8 cellular contexts compared by ENCODE assay signal in the genomic region with DNA sequence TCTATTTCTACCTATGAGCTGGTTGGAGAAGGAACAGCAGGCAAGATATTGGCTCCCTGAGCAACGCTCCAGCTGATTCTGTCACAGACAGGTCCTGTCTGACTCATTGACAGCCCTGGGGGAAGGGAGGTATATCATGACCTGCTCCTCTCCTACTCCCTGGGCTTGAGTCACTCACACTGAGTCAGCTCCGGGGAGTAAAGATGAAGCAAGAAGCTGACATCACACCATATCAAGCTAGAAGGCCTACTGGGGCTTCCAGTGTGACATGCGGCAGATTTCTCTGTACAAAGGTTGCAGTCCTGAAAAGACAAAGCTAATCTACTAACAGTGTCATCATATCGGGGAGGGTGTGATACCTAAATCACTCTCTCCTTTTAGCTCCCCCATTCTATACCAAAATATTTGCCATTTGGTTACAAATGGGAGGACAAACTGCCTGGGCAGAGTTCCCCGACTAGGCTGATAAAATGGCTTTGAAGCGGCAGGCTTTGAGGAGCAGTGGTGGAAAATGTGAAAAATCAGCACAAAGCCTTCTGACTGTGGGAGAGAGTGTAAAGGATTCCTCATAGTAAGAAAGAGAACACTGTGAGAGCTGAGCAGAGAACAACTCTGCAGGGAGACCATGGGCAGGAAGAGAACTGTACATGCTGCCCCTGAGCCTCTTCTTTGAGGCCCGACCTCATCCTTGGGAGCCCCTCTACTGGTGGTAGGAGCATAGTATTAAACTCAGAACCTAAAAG. TPM values are rescaled to one million over a fixed set of nuclear protein-coding genes. Genes with fewer than 3 reads are reported as not detected.
DNase-seq lines count a peak whose midpoint lies in the region; ATAC-seq lines count a peak whose summit lies in the region.

No MANE protein-coding gene starts in this region.

- H3K4me3 ChIP-seq in endocrine pancreas (ENCODE audit: control insufficient read depth, insufficient read depth, low read length) = peak overlapping the region; percentile 10

- H3K27me3 ChIP-seq in endocrine pancreas (ENCODE audit: control insufficient read depth, insufficient read depth, low read length) = no peaks in the 10 kb centered on the region

- H3K36me3 Mint-ChIP-seq in IgD-negative memory B cell = peaks cover 3% of the 10 kb centered on the region
- H3K36me3 Mint-ChIP-seq in activated CD8-positive, alpha-beta T cell treated with anti-CD3 and anti-CD28 coated beads, Interleukin-2, amount 10 ng/mL, durations not matched to agents 7 days and 5 days (ENCODE audit: low read depth) = peaks cover 51% of the 10 kb centered on the region
- peaks cover 0 to 87% (median 9%) of the 10 kb centered on the region in 3 donors for H3K36me3 Mint-ChIP-seq in naive thymus-derived CD8-positive, alpha-beta T cell
- peaks cover 75% of the 10 kb centered on the region for H3K36me3 Mint-ChIP-seq in stimulated activated memory B cell treated with anti-CD40 and anti-IgM and Interleukin-4, amounts not matched to agents 10 μg/mL and 1 μg/mL and 100 μg/mL, for 72 hours

- peak; percentile 80 for ATAC-seq in activated CD8-positive, alpha-beta T cell treated with anti-CD3 and anti-CD28 coated beads, Interleukin-2, amount 10 ng/mL, durations not matched to agents 7 days and 5 days
- ATAC-seq in naive thymus-derived CD8-positive, alpha-beta T cell = peak; percentile 42 to 78
- ATAC-seq in stimulated activated memory B cell treated with anti-CD40 and anti-IgM and Interleukin-4, amounts not matched to agents 10 μg/mL and 1 μg/mL and 100 μg/mL, for 72 hours = peak; percentile 77
- no peak for ATAC-seq in HG03196 (IDR thresholded peaks at IDR 0.05; ENCODE audit: unreplicated experiment)

- no peak overlapping the region for H3K4me3 Mint-ChIP-seq in IgD-negative memory B cell
- no peak overlapping the region for H3K4me3 Mint-ChIP-seq in activated CD8-positive, alpha-beta T cell treated with anti-CD3 and anti-CD28 coated beads, Interleukin-2, amount 10 ng/mL, durations not matched to agents 7 days and 5 days
- peak overlapping the region in 2 of 10 donors; percentile 1 to 16 for H3K4me3 Mint-ChIP-seq in naive thymus-derived CD8-positive, alpha-beta T cell
- no peak overlapping the region for H3K4me3 Mint-ChIP-seq in stimulated activated memory B cell treated with anti-CD40 and anti-IgM and Interleukin-4, amounts not matched to agents 10 μg/mL and 1 μg/mL and 100 μg/mL, for 72 hours

- POLR2A ChIA-PET in activated CD8-positive, alpha-beta T cell treated with anti-CD3 and anti-CD28 coated beads, Interleukin-2, amount 10 ng/mL, durations not matched to agents 7 days and 5 days (lab: Charles Lee) = interaction anchor here (0.6 to 2.4 kb wide), 6 partner anchors 15 to 151 kb away, joined by 3 to 17 read pairs (median 4); partner anchors contain the start of genes PI4KB and RFX5
- POLR2A ChIA-PET in naive thymus-derived CD8-positive, alpha-beta T cell (lab: Charles Lee) = interaction anchor here (1.2 kb wide), 1 partner anchor 16 kb away, joined by 3 read pairs; no protein-coding TSS in a partner anchor

- H3K27ac Mint-ChIP-seq in IgD-negative memory B cell = peak overlapping the region; percentile 14 to 74 (median 72)
- peak overlapping the region; percentile 43 for H3K27ac Mint-ChIP-seq in activated CD8-positive, alpha-beta T cell treated with anti-CD3 and anti-CD28 coated beads, Interleukin-2, amount 10 ng/mL, durations not matched to agents 7 days and 5 days
- peak overlapping the region; percentile 3 to 79 (median 67) for H3K27ac Mint-ChIP-seq in naive thymus-derived CD8-positive, alpha-beta T cell
- H3K27ac Mint-ChIP-seq in stimulated activated memory B cell treated with anti-CD40 and anti-IgM and Interleukin-4, amounts not matched to agents 10 μg/mL and 1 μg/mL and 100 μg/mL, for 72 hours = peak overlapping the region; percentile 54

- CTCF ChIA-PET in activated CD8-positive, alpha-beta T cell treated with anti-CD3 and anti-CD28 coated beads, Interleukin-2, amount 10 ng/mL, durations not matched to agents 7 days and 5 days (lab: Charles Lee) = interaction anchor here (0.8 to 6.5 kb wide), 10 partner anchors 9 to 212 kb away, joined by 3 to 56 read pairs (median 4); partner anchors contain the start of gene PI4KB

- peak overlapping the region; percentile 52 for H3K9ac ChIP-seq in endocrine pancreas (ENCODE audit: control insufficient read depth, insufficient read depth, low read length)

- peaks cover 19% of the 10 kb centered on the region for H3K4me1 ChIP-seq in endocrine pancreas (ENCODE audit: control insufficient read depth, insufficient read depth, low read length)

- peak; percentile 75 for DNase-seq in 8988T
- peak; percentile 61 for DNase-seq in activated CD8-positive, alpha-beta T cell treated with anti-CD3 and anti-CD28 coated beads, Interleukin-2, amount 10 ng/mL, durations not matched to agents 7 days and 5 days
- peak in 1 of 10 donors; percentile 58 for DNase-seq in naive thymus-derived CD8-positive, alpha-beta T cell
- DNase-seq in NCI-H446 (lab: John Stamatoyannopoulos, UW) = no peak

- H3K36me3 ChIP-seq in endocrine pancreas (ENCODE audit: control insufficient read depth, insufficient read depth, low read length) = peaks cover 12% of the 10 kb centered on the region

- no peaks in the 10 kb centered on the region for H3K9me3 ChIP-seq in endocrine pancreas (ENCODE audit: control insufficient read depth, low read length)

- no peaks in the 10 kb centered on the region for H3K9me3 Mint-ChIP-seq in IgD-negative memory B cell
- H3K9me3 Mint-ChIP-seq in activated CD8-positive, alpha-beta T cell treated with anti-CD3 and anti-CD28 coated beads, Interleukin-2, amount 10 ng/mL, durations not matched to agents 7 days and 5 days (ENCODE audit: insufficient read depth) = no peaks in the 10 kb centered on the region
- H3K9me3 Mint-ChIP-seq in naive thymus-derived CD8-positive, alpha-beta T cell = no peaks in the 10 kb centered on the region
- H3K9me3 Mint-ChIP-seq in stimulated activated memory B cell treated with anti-CD40 and anti-IgM and Interleukin-4, amounts not matched to agents 10 μg/mL and 1 μg/mL and 100 μg/mL, for 72 hours = no peaks in the 10 kb centered on the region

- peaks cover 8 to 17% (median 13%) of the 10 kb centered on the region in 3 donors for H3K4me1 Mint-ChIP-seq in IgD-negative memory B cell
- peaks cover 14% of the 10 kb centered on the region for H3K4me1 Mint-ChIP-seq in activated CD8-positive, alpha-beta T cell treated with anti-CD3 and anti-CD28 coated beads, Interleukin-2, amount 10 ng/mL, durations not matched to agents 7 days and 5 days (ENCODE audit: low read depth)
- peaks cover 26 to 57% (median 49%) of the 10 kb centered on the region in 4 donors for H3K4me1 Mint-ChIP-seq in naive thymus-derived CD8-positive, alpha-beta T cell
- H3K4me1 Mint-ChIP-seq in stimulated activated memory B cell treated with anti-CD40 and anti-IgM and Interleukin-4, amounts not matched to agents 10 μg/mL and 1 μg/mL and 100 μg/mL, for 72 hours = peaks cover 58% of the 10 kb centered on the region

- no peaks in the 10 kb centered on the region for H3K27me3 Mint-ChIP-seq in IgD-negative memory B cell
- no peaks in the 10 kb centered on the region for H3K27me3 Mint-ChIP-seq in activated CD8-positive, alpha-beta T cell treated with anti-CD3 and anti-CD28 coated beads, Interleukin-2, amount 10 ng/mL, durations not matched to agents 7 days and 5 days (ENCODE audit: low read depth)
- no peaks in the 10 kb centered on the region for H3K27me3 Mint-ChIP-seq in naive thymus-derived CD8-positive, alpha-beta T cell
- H3K27me3 Mint-ChIP-seq in stimulated activated memory B cell treated with anti-CD40 and anti-IgM and Interleukin-4, amounts not matched to agents 10 μg/mL and 1 μg/mL and 100 μg/mL, for 72 hours = no peaks in the 10 kb centered on the region

RNA-seq across cellular contexts. Expression of gene PI4KB, which starts 15.5 kb away (rescaled TPM):
- 67.9 TPM for polyA plus RNA-seq in IgD-negative memory B cell
- total RNA-seq in activated CD8-positive, alpha-beta T cell treated with anti-CD3 and anti-CD28 coated beads, Interleukin-2, amount 10 ng/mL, durations not matched to agents 7 days and 5 days = 10 to 100 TPM; 56.0 to 70.2 TPM
- 10 to 100 TPM; 91.8 to 96.6 TPM for total RNA-seq in naive thymus-derived CD8-positive, alpha-beta T cell
- 10 to 100 TPM; 42.4 to 63.3 (median 52.3) TPM for polyA plus RNA-seq in naive thymus-derived CD8-positive, alpha-beta T cell

RNA-seq across cellular contexts. Expression of gene ZNF687, which starts 29.7 kb away (rescaled TPM):
- polyA plus RNA-seq in IgD-negative memory B cell = 3.0 TPM
- 10 to 100 TPM; 25.5 to 26.6 TPM for total RNA-seq in activated CD8-positive, alpha-beta T cell treated with anti-CD3 and anti-CD28 coated beads, Interleukin-2, amount 10 ng/mL, durations not matched to agents 7 days and 5 days
- 10 to 100 TPM; 34.6 to 37.2 TPM for total RNA-seq in naive thymus-derived CD8-positive, alpha-beta T cell
- 1 to 10 TPM in 1 of 3 donors, under 1 TPM in 2; 0.56 to 1.1 (median 0.96) TPM for polyA plus RNA-seq in naive thymus-derived CD8-positive, alpha-beta T cell

RNA-seq across cellular contexts. Expression of gene RFX5, which starts 35.3 kb away (rescaled TPM):
- 106 TPM for polyA plus RNA-seq in IgD-negative memory B cell
- total RNA-seq in activated CD8-positive, alpha-beta T cell treated with anti-CD3 and anti-CD28 coated beads, Interleukin-2, amount 10 ng/mL, durations not matched to agents 7 days and 5 days = 10 to 100 TPM; 59.3 to 63.9 TPM
- 10 to 100 TPM; 64.5 to 68.3 TPM for total RNA-seq in naive thymus-derived CD8-positive, alpha-beta T cell
- polyA plus RNA-seq in naive thymus-derived CD8-positive, alpha-beta T cell = 10 to 100 TPM; 22.8 to 38.8 (median 23.9) TPM

RNA-seq across cellular contexts. Expression of gene PSMD4, which starts 57.2 kb away (rescaled TPM):
- 252 TPM for polyA plus RNA-seq in IgD-negative memory B cell
- total RNA-seq in activated CD8-positive, alpha-beta T cell treated with anti-CD3 and anti-CD28 coated beads, Interleukin-2, amount 10 ng/mL, durations not matched to agents 7 days and 5 days = 100 to 1,000 TPM; 194 to 210 TPM
- 100 to 1,000 TPM; 126 to 130 TPM for total RNA-seq in naive thymus-derived CD8-positive, alpha-beta T cell
- polyA plus RNA-seq in naive thymus-derived CD8-positive, alpha-beta T cell = 100 to 1,000 TPM; 220 to 239 (median 228) TPM

Comparison
In these comparisons a context has a peak if more than half of its experiments do, and no peak if none do; other contexts are left out.
1. DNase-seq: peak in 8988T (single experiment) and activated CD8-positive, alpha-beta T cell treated with anti-CD3 and anti-CD28 coated beads, Interleukin-2, amount 10 ng/mL, durations not matched to agents 7 days and 5 days (single experiment); none in NCI-H446 (0 of 2).
2. Peak in every context shown above with its lines, with median percentiles within 50 percentile points of each other: H3K27ac Mint-ChIP-seq.